In the genomic region with DNA sequence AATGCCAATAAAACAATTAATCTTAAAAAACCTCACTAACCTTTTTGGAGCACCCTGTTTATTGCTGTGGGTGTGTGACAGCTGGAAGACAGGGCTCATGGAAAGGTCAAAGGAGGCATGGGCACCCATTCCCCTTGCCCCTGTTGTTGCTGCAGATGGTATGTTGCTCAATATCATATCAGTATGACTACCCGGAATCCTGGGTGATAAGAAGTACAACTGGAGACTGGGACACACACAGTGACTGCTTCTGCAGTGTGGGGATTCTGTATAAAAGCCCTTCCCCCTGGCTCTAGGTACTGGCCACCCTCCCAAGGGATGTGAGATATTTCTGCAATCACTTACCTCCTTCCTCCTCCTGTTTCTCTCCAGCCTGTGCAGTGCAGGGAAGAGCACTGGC, we compare ENCODE assay signal across 23 cellular contexts. TPM values are rescaled to one million over a fixed set of nuclear protein-coding genes. Genes with fewer than 3 reads are reported as not detected.
"Had no signal": no experiment of that assay in that cellular context is flagged by ENCODE, and none has a peak within 500 bp of the region (broad histone marks: within the 10 kb centered on the region; RNA-seq: fewer than 3 reads in every experiment).

No MANE protein-coding gene starts in this region.

- H3K27me3 ChIP-seq: left lung, ovary, tibial artery had no signal

- ATAC-seq: activated CD4-positive, alpha-beta T cell treated with anti-CD3 and anti-CD28 coated beads for 36 hours; foreskin keratinocyte; left lung; natural killer cell treated with Interleukin-12 subunit alpha and Interleukin-12 subunit beta and Interleukin-15 and Interleukin-18, amount 100 ng/mL, for 72 hours; stimulated activated effector memory CD8-positive, alpha-beta T cell treated with anti-CD3 and anti-CD28 coated beads, Interleukin-12 subunit alpha, Interleukin-12 subunit beta, amount 100 ng/mL, for 72 hours; stimulated activated naive CD8-positive, alpha-beta T cell treated with anti-CD3 and anti-CD28 coated beads, Interleukin-15, amount 100 ng/mL, for 72 hours; T-helper 17 cell had no signal

- H3K9me3 ChIP-seq: left lung, neutrophil, ovary, prostate gland, tibial artery had no signal

- H3K36me3 ChIP-seq: left lung, neutrophil, ovary, prostate gland, tibial artery had no signal

- H3K27ac ChIP-seq: foreskin keratinocyte, left lung, neutrophil, ovary, prostate gland, tibial artery had no signal

- H3K4me1 ChIP-seq: foreskin keratinocyte, prostate gland, tibial artery had no signal

- H3K4me3 ChIP-seq: left lung, ovary, prostate gland, tibial artery had no signal

- DNase-seq: activated B cell treated with CpG ODN at 0.5 μM for 24 hours; activated CD4-positive, alpha-beta T cell treated with anti-CD3 and anti-CD28 coated beads for 36 hours; activated CD4-positive, alpha-beta T cell treated with anti-CD3 and anti-CD28 coated beads, Interleukin-2, amount 50 U/mL, for 4 hours; activated CD8-positive, alpha-beta memory T cell treated with anti-CD3 and anti-CD28 coated beads for 24 hours; activated CD8-positive, alpha-beta memory T cell treated with anti-CD3 and anti-CD28 coated beads, Interleukin-2, amount 50 U/mL, for 4 hours; activated naive CD4-positive, alpha-beta T cell; activated naive CD8-positive, alpha-beta T cell treated with anti-CD3 and anti-CD28 coated beads, Interleukin-2, amount 10 ng/mL, durations not matched to agents 7 days and 5 days; activated T-cell treated with anti-CD3 and anti-CD28 coated beads, Interleukin-2, amount 50 U/mL, for 24 hours; amygdala; effector CD4-positive, alpha-beta T cell; erythroblast; foreskin keratinocyte; left lung; ovary; stimulated activated CD4-positive, alpha-beta T cell treated with anti-CD3 and anti-CD28 coated beads, Interleukin-1b, Interleukin-23, amount 100 ng/mL, for 48 hours; stimulated activated naive CD8-positive, alpha-beta T cell treated with anti-CD3 and anti-CD28 coated beads, Interleukin-15, amount 100 ng/mL, for 72 hours; T-helper 17 cell; tibial artery had no signal

RNA-seq across cellular contexts. Expression of a gene that starts 47.3 kb away (rescaled TPM):
- total RNA-seq: activated B cell treated with CpG ODN at 0.5 μM for 24 hours; activated CD4-positive, alpha-beta T cell treated with anti-CD3 and anti-CD28 coated beads for 36 hours; activated naive CD8-positive, alpha-beta T cell treated with anti-CD3 and anti-CD28 coated beads, Interleukin-2, amount 10 ng/mL, durations not matched to agents 7 days and 5 days; activated T-helper 2 cell treated with anti-CD3 and anti-CD28 coated beads, Interferon-gamma antibody, Interleukin-2, Interleukin-4, amounts not matched to agents 10 μg/mL and 5 μg/mL and 100 μg/mL, durations not matched to agents 14 hours and 24 hours and 36 hours; natural killer cell treated with Interleukin-12 subunit alpha and Interleukin-12 subunit beta and Interleukin-15 and Interleukin-18, amount 100 ng/mL, for 72 hours; T-helper 17 cell had no signal
